ENCODE assay signal across 23 cellular contexts in the genomic region with DNA sequence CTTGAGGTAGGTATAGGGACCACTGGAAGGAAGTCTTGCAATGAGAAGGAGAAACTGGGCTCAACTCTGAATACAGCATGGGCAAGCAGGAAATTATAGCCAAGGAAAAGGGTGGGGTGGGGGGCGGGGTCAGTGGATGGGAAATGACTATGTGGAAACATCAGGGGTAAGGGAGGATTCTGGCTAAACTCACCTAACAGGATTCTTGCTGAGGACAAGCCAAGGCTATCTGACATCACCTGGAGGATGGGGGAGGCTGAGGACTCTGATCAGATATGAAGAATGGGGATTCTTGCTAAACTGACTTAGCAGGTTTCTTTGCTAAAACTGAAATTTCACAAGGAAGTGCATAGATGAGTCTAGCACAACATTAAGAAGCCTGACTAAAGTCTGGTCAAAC. TPM values are rescaled to one million over a fixed set of nuclear protein-coding genes. Genes with fewer than 3 reads are reported as not detected.
DNase-seq lines count a peak whose midpoint lies in the region; ATAC-seq and TF ChIP-seq lines count a peak whose summit lies in the region.
"Had no signal": no experiment of that assay in that cellular context is flagged by ENCODE, and none has a peak within 500 bp of the region (broad histone marks: within the 10 kb centered on the region; RNA-seq: fewer than 3 reads in every experiment).

No MANE protein-coding gene starts in this region.

- intact Hi-C loops in PC-3 (cut with micrococcal nuclease): no loop called here
- intact Hi-C loops in prostate gland (cut with DNase I): no loop called here

- H3K4me1 ChIP-seq in PC-3 (ENCODE audit: insufficient read depth, low read length) (peaks cover 8% of the 10 kb centered on the region), esophagus (ENCODE audit: control insufficient read depth in 2 of 2, insufficient read depth in 2 of 2, low read length in 1 of 2) (peaks cover 0 to 3% of the 10 kb centered on the region in 2 donors), prostate gland (replicated peaks) (no peaks in the 10 kb centered on the region), BE2C (no peaks in the 10 kb centered on the region; the same call in 1 of the 2 replicates)
- H3K4me1 ChIP-seq: left lung had no signal

- WGBS in esophagus, 2 donors: 28 to 30% methylated on average over 1 of the region's 1 CpG
- WGBS in prostate gland: 35% methylated on average over 1 of the region's 1 CpG

- H3F3A ChIP-seq in PC-3 (ENCODE audit: low read length, unreplicated experiment): no peaks in the 10 kb centered on the region

- TF ChIP-seq POLR2A in prostate gland (IDR thresholded peaks at IDR 0.05): no peak

- no peaks in the 10 kb centered on the region for H3K36me3 ChIP-seq in PC-3 (ENCODE audit: low read depth, low read length)
- no peaks in the 10 kb centered on the region for H3K36me3 ChIP-seq in esophagus (ENCODE audit: control insufficient read depth in 2 of 2, insufficient read depth in 2 of 2, low read length in 1 of 2)
- H3K36me3 ChIP-seq in prostate gland: no peaks in the 10 kb centered on the region
- H3K36me3 ChIP-seq in BE2C: no peaks in the 10 kb centered on the region
- H3K36me3 ChIP-seq: left lung had no signal

- no peaks in the 10 kb centered on the region for H3K9me2 ChIP-seq in PC-3 (replicated peaks; ENCODE audit: low read length)

- no peaks in the 10 kb centered on the region for H4K20me1 ChIP-seq in PC-3 (ENCODE audit: low read length)

- H3K4me1 Mint-ChIP-seq in activated CD4-positive, alpha-beta T cell treated with anti-CD3 and anti-CD28 coated beads, Interleukin-2, amount 10 ng/mL, durations not matched to agents 7 days and 5 days: no peaks in the 10 kb centered on the region
- H3K4me1 Mint-ChIP-seq: brain had no signal

- no peak overlapping the region for H2AFZ ChIP-seq in PC-3 (ENCODE audit: low read length)

- ATAC-seq in PC-3 (peak; percentile 45; the same call in 1 of the 2 replicates), GM18520 (IDR thresholded peaks at IDR 0.05; ENCODE audit: unreplicated experiment) (no peak), HG03460 (IDR thresholded peaks at IDR 0.05; ENCODE audit: unreplicated experiment) (no peak)
- ATAC-seq: activated CD8-positive, alpha-beta T cell treated with anti-CD3 and anti-CD28 coated beads for 36 hours; HepG2; left lung had no signal

- H3K9me3 ChIP-seq in PC-3 (ENCODE audit: low read length): no peaks in the 10 kb centered on the region
- no peaks in the 10 kb centered on the region for H3K9me3 ChIP-seq in esophagus (ENCODE audit: control insufficient read depth in 2 of 2, insufficient read depth in 1 of 2, low read depth in 1 of 2, low read length in 1 of 2)
- no peaks in the 10 kb centered on the region for H3K9me3 ChIP-seq in prostate gland
- H3K9me3 ChIP-seq in BE2C: no peaks in the 10 kb centered on the region
- H3K9me3 ChIP-seq: left lung had no signal

- POLR2A ChIA-PET in activated CD4-positive, alpha-beta T cell treated with anti-CD3 and anti-CD28 coated beads, Interleukin-2, amount 10 ng/mL, durations not matched to agents 7 days and 5 days (lab: Charles Lee): no interaction called here
- POLR2A ChIA-PET in PC-3 (lab: Charles Lee; ENCODE audit: unreplicated experiment): no interaction called here

- peak overlapping the region; percentile 69 for H3K27ac ChIP-seq in PC-3 (ENCODE audit: low read length)
- peak overlapping the region; percentile 28 to 69 for H3K27ac ChIP-seq in esophagus (ENCODE audit: low read depth in 2 of 2, low read length in 1 of 2)
- H3K27ac ChIP-seq in prostate gland: no peak overlapping the region
- H3K27ac ChIP-seq: left lung had no signal

- H3K36me3 Mint-ChIP-seq in activated CD4-positive, alpha-beta T cell treated with anti-CD3 and anti-CD28 coated beads, Interleukin-2, amount 10 ng/mL, durations not matched to agents 7 days and 5 days (ENCODE audit: low read depth): no peaks in the 10 kb centered on the region
- H3K36me3 Mint-ChIP-seq: brain, CD14-positive monocyte had no signal

- CTCF ChIA-PET in activated CD4-positive, alpha-beta T cell treated with anti-CD3 and anti-CD28 coated beads, Interleukin-2, amount 10 ng/mL, durations not matched to agents 7 days and 5 days (lab: Charles Lee): no interaction called here
- CTCF ChIA-PET in PC-3 (lab: Charles Lee): no interaction called here

- H3K4me2 ChIP-seq in PC-3 (ENCODE audit: low read length): peak overlapping the region; percentile 67; the same call in 1 of the 2 replicates

- no peak overlapping the region for H3K9ac ChIP-seq in PC-3 (ENCODE audit: low read length)

- DNase-seq in activated CD4-positive, alpha-beta T cell treated with anti-CD3 and anti-CD28 coated beads for 48 hours: peak; percentile 15
- no peak for DNase-seq in activated CD4-positive, alpha-beta T cell treated with anti-CD3 and anti-CD28 coated beads, Interleukin-2, amount 10 ng/mL, durations not matched to agents 7 days and 5 days
- DNase-seq in PC-3 (peak; percentile 92), prostate gland (ENCODE audit: low spot score) (peak; percentile 63), BE2C (no peak)
- DNase-seq: ACHN; activated CD8-positive, alpha-beta T cell treated with anti-CD3 and anti-CD28 coated beads for 36 hours; cortex of kidney; GDM1; left lung; NCI-H1436 treated with DMSO at 0.1 percent for 48 hours; NCI-H2227 treated with DMSO at 0.1 percent for 48 hours; NK-92 treated with Interleukin-12 subunit alpha and Interleukin-12 subunit beta, amount 100 ng/mL, for 24 hours; retina; stimulated activated CD8-positive, alpha-beta memory T cell treated with anti-CD3 and anti-CD28 coated beads, Interleukin-4, amount 100 ng/mL, for 48 hours; SW 1271 had no signal

- peaks cover 17% of the 10 kb centered on the region for H3K27me3 Mint-ChIP-seq in activated CD4-positive, alpha-beta T cell treated with anti-CD3 and anti-CD28 coated beads, Interleukin-2, amount 10 ng/mL, durations not matched to agents 7 days and 5 days

- no TSS peak for BruUV-seq in PC-3 (replicated peaks; lab: Mats Ljungman, UMichigan)

- no peak overlapping the region for H3K27ac Mint-ChIP-seq in activated CD4-positive, alpha-beta T cell treated with anti-CD3 and anti-CD28 coated beads, Interleukin-2, amount 10 ng/mL, durations not matched to agents 7 days and 5 days
- H3K27ac Mint-ChIP-seq: activated CD8-positive, alpha-beta T cell treated with anti-CD3 and anti-CD28 coated beads for 36 hours; activated T-helper 1 cell treated with anti-CD3 and anti-CD28 coated beads, Interleukin-12 subunit alpha, Interleukin-12 subunit beta, Interleukin-2, Interleukin-4 antibody, amounts not matched to agents 30 ng/mL and 10 ng/mL and 1 ng/mL, durations not matched to agents 14 hours and 24 hours and 36 hours; brain; CD14-positive monocyte had no signal

- no peak overlapping the region for H3K4me3 Mint-ChIP-seq in activated CD4-positive, alpha-beta T cell treated with anti-CD3 and anti-CD28 coated beads, Interleukin-2, amount 10 ng/mL, durations not matched to agents 7 days and 5 days
- H3K4me3 Mint-ChIP-seq: activated CD8-positive, alpha-beta T cell treated with anti-CD3 and anti-CD28 coated beads for 36 hours; activated T-helper 1 cell treated with anti-CD3 and anti-CD28 coated beads, Interleukin-12 subunit alpha, Interleukin-12 subunit beta, Interleukin-2, Interleukin-4 antibody, amounts not matched to agents 30 ng/mL and 10 ng/mL and 1 ng/mL, durations not matched to agents 14 hours and 24 hours and 36 hours; brain had no signal

- H3K4me3 ChIP-seq in PC-3 (ENCODE audit: low read length) (peak overlapping the region; percentile 30; the same call in 1 of the 2 replicates), esophagus (ENCODE audit: low read depth in 1 of 2, low read length in 2 of 2) (no peak overlapping the region), prostate gland (no peak overlapping the region), BE2C (ENCODE audit: low read depth, low read length) (no peak overlapping the region)
- H3K4me3 ChIP-seq: left lung had no signal

- H3K9me3 Mint-ChIP-seq in activated CD4-positive, alpha-beta T cell treated with anti-CD3 and anti-CD28 coated beads, Interleukin-2, amount 10 ng/mL, durations not matched to agents 7 days and 5 days: no peaks in the 10 kb centered on the region
- H3K9me3 Mint-ChIP-seq: activated CD8-positive, alpha-beta T cell treated with anti-CD3 and anti-CD28 coated beads for 36 hours; activated T-helper 1 cell treated with anti-CD3 and anti-CD28 coated beads, Interleukin-12 subunit alpha, Interleukin-12 subunit beta, Interleukin-2, Interleukin-4 antibody, amounts not matched to agents 30 ng/mL and 10 ng/mL and 1 ng/mL, durations not matched to agents 14 hours and 24 hours and 36 hours; brain had no signal

- TF ChIP-seq CTCF in PC-3 (conservative IDR thresholded peaks at IDR 0.05; ENCODE audit: low read depth, low read length) (no peak), prostate gland (IDR thresholded peaks at IDR 0.05) (no peak), BE2C (IDR thresholded peaks at IDR 0.05; ENCODE audit: low read depth, low read length) (no peak)

- H3K27me3 ChIP-seq in PC-3 (ENCODE audit: low read length) (no peaks in the 10 kb centered on the region), esophagus (ENCODE audit: control insufficient read depth in 1 of 2, insufficient read depth in 2 of 2, low read length in 2 of 2) (no peaks in the 10 kb centered on the region), prostate gland (replicated peaks; ENCODE audit: insufficient read depth) (no peaks in the 10 kb centered on the region), BE2C (no peaks in the 10 kb centered on the region)

- H3K79me2 ChIP-seq in PC-3 (ENCODE audit: low read length): no peaks in the 10 kb centered on the region

RNA-seq across cellular contexts. Expression of a gene that starts 40.8 kb away (rescaled TPM):
- 10 to 100 TPM; 10.1 to 10.2 TPM for total RNA-seq in activated CD4-positive, alpha-beta T cell treated with anti-CD3 and anti-CD28 coated beads, Interleukin-2, amount 10 ng/mL, durations not matched to agents 7 days and 5 days
- total RNA-seq in PC-3 (2014; rRNA removed) (63.2 and 71.7 TPM in 2 replicates), prostate gland (10 to 100 TPM; 87.3 to 90.1 TPM)
- polyA plus RNA-seq in esophagus: 10 to 100 TPM in 1 of 2 donors, 1 to 10 TPM in 1; 6.0 to 27.3 TPM
- 42.7 TPM for polyA plus RNA-seq in BE2C (2012; ENCODE audit: insufficient read depth, insufficient read length, low read depth)

Comparison
In these comparisons a context has a peak if more than half of its experiments do, and no peak if none do; other contexts are left out.
1. DNase-seq: peak in activated CD4-positive, alpha-beta T cell treated with anti-CD3 and anti-CD28 coated beads for 48 hours (single experiment), PC-3 (single experiment) and prostate gland (single experiment); none in activated CD4-positive, alpha-beta T cell treated with anti-CD3 and anti-CD28 coated beads, Interleukin-2, amount 10 ng/mL, durations not matched to agents 7 days and 5 days (single experiment) and BE2C (single experiment).
2. H3K27ac ChIP-seq: peak in PC-3 (single experiment) and esophagus (2 of 2); none in prostate gland (0 of 2).